In genomic region chr20:37366749-37367148, GRCh38 we compare ENCODE assay signal across 13 cellular contexts. TPM values are rescaled to one million over a fixed set of nuclear protein-coding genes. Genes with fewer than 3 reads are reported as not detected.
A peak's percentile ranks its signal among the peaks of the same experiment; 100 is the strongest.
DNase-seq lines count a peak whose midpoint lies in the region; ATAC-seq and TF ChIP-seq lines count a peak whose summit lies in the region.
"Had no signal": no experiment of that assay in that cellular context is flagged by ENCODE, and none has a peak within 500 bp of the region (broad histone marks: within the 10 kb centered on the region; RNA-seq: fewer than 3 reads in every experiment).

No MANE protein-coding gene starts in this region.

- WGBS in hepatocyte (ENCODE audit: low lambda C conversion rate, missing lambda C conversion rate), result 73% methylated on average over 2 of the region's 2 CpGs

- peaks cover 3% of the 10 kb centered on the region for H3K9me3 Mint-ChIP-seq in activated B cell treated with CpG ODN at 0.5 μM for 24 hours
- H3K9me3 Mint-ChIP-seq: activated naive CD4-positive, alpha-beta T cell treated with anti-CD3 and anti-CD28 coated beads, Interleukin-2, amount 50 U/mL, for 24 hours; stimulated activated naive CD8-positive, alpha-beta T cell treated with anti-CD3 and anti-CD28 coated beads, Interleukin-15, amount 100 ng/mL, for 72 hours had no signal

- H3K4me1 Mint-ChIP-seq in activated B cell treated with CpG ODN at 0.5 μM for 24 hours, result peaks cover 49% of the 10 kb centered on the region
- H3K4me1 Mint-ChIP-seq: activated naive CD4-positive, alpha-beta T cell treated with anti-CD3 and anti-CD28 coated beads, Interleukin-2, amount 50 U/mL, for 24 hours had no signal

- intact Hi-C loops in activated B cell treated with CpG ODN at 0.5 μM for 24 hours (cut with micrococcal nuclease), result loop anchor here (1.0 kb wide), 6 partner anchors 18 to 168 kb away; partner anchors contain the start of gene MANBAL

- H3K4me1 ChIP-seq in hepatocyte (ENCODE audit: insufficient read depth), result no peaks in the 10 kb centered on the region

- peaks cover 7% of the 10 kb centered on the region for H3K36me3 ChIP-seq in hepatocyte (replicated peaks; ENCODE audit: insufficient read depth, low read depth)

- H3K27me3 Mint-ChIP-seq in activated B cell treated with CpG ODN at 0.5 μM for 24 hours, result no peaks in the 10 kb centered on the region
- H3K27me3 Mint-ChIP-seq: activated naive CD4-positive, alpha-beta T cell treated with anti-CD3 and anti-CD28 coated beads, Interleukin-2, amount 50 U/mL, for 24 hours; stimulated activated naive CD8-positive, alpha-beta T cell treated with anti-CD3 and anti-CD28 coated beads, Interleukin-15, amount 100 ng/mL, for 72 hours had no signal

- H3K27ac Mint-ChIP-seq in activated B cell treated with CpG ODN at 0.5 μM for 24 hours, result peak overlapping the region; percentile 80
- H3K27ac Mint-ChIP-seq: stimulated activated naive CD8-positive, alpha-beta T cell treated with anti-CD3 and anti-CD28 coated beads, Interleukin-15, amount 100 ng/mL, for 72 hours had no signal

- H3K4me3 Mint-ChIP-seq in activated B cell treated with CpG ODN at 0.5 μM for 24 hours, result peak overlapping the region; percentile 49
- H3K4me3 Mint-ChIP-seq: activated naive CD4-positive, alpha-beta T cell treated with anti-CD3 and anti-CD28 coated beads, Interleukin-2, amount 50 U/mL, for 24 hours; stimulated activated naive CD8-positive, alpha-beta T cell treated with anti-CD3 and anti-CD28 coated beads, Interleukin-15, amount 100 ng/mL, for 72 hours had no signal

- H3K27me3 ChIP-seq in hepatocyte, result no peaks in the 10 kb centered on the region

- ATAC-seq in GM18909 (IDR thresholded peaks at IDR 0.05; ENCODE audit: poor library complexity, unreplicated experiment), result peak; percentile 16
- peak; percentile 15 for ATAC-seq in HG03354 (IDR thresholded peaks at IDR 0.05; ENCODE audit: poor library complexity, severe bottlenecking, unreplicated experiment)
- ATAC-seq in activated B cell treated with CpG ODN at 0.5 μM for 24 hours (ENCODE audit: low read depth), result peak; percentile 25
- ATAC-seq: stimulated activated naive CD8-positive, alpha-beta T cell treated with anti-CD3 and anti-CD28 coated beads, Interleukin-15, amount 100 ng/mL, for 72 hours had no signal

- peaks cover 44% of the 10 kb centered on the region for H4K20me1 ChIP-seq in hepatocyte (ENCODE audit: insufficient read depth, poor library complexity, severe bottlenecking)

- H3K36me3 Mint-ChIP-seq in activated B cell treated with CpG ODN at 0.5 μM for 24 hours (ENCODE audit: low read depth), result peaks cover 18% of the 10 kb centered on the region

- no peak overlapping the region for H3K27ac ChIP-seq in hepatocyte

- H2AFZ ChIP-seq in hepatocyte, result no peak overlapping the region

- H3K9me3 ChIP-seq in hepatocyte (ENCODE audit: low read depth), result no peaks in the 10 kb centered on the region

- TF ChIP-seq CTCF in AG10803 (conservative IDR thresholded peaks at IDR 0.05; ENCODE audit: low read length) (no peak), activated B cell treated with CpG ODN at 0.5 μM for 24 hours (IDR thresholded peaks at IDR 0.05) (no peak), hepatocyte (IDR thresholded peaks at IDR 0.05; ENCODE audit: poor library complexity) (no peak)

- DNase-seq in AG10803 (ENCODE audit: low read depth) (peak; percentile 76), activated B cell treated with CpG ODN at 0.5 μM for 24 hours (no peak), GOT3 (lab: John Stamatoyannopoulos, UW) (no peak), hepatocyte (ENCODE audit: low spot score) (no peak), DMS53 (lab: John Stamatoyannopoulos, UW) (no peak), pons (ENCODE audit: low spot score) (no peak)
- DNase-seq: NCI-H146; NCI-H510A; stimulated activated naive CD8-positive, alpha-beta T cell treated with anti-CD3 and anti-CD28 coated beads, Interleukin-15, amount 100 ng/mL, for 72 hours; T-helper 1 cell had no signal

- POLR2A ChIA-PET in activated B cell treated with CpG ODN at 0.5 μM for 24 hours (lab: Charles Lee), result interaction anchor here (0.7 to 2.6 kb wide), 6 partner anchors 13 to 149 kb away, joined by 3 to 21 read pairs (median 4); partner anchors contain the start of gene SRC

- no peaks in the 10 kb centered on the region for H3K9me2 ChIP-seq in hepatocyte (replicated peaks; ENCODE audit: insufficient read depth)

- no peak overlapping the region for H3K4me3 ChIP-seq in AG10803 (ENCODE audit: low read length)
- no peak overlapping the region for H3K4me3 ChIP-seq in hepatocyte

- no peak overlapping the region for H3K4me2 ChIP-seq in hepatocyte

- peaks cover 80% of the 10 kb centered on the region for H3K79me2 ChIP-seq in hepatocyte

- CTCF ChIA-PET in activated B cell treated with CpG ODN at 0.5 μM for 24 hours (lab: Charles Lee), result interaction anchor here (1.0 to 3.2 kb wide), 5 partner anchors 15 to 172 kb away, joined by 3 to 18 read pairs (median 4); no protein-coding TSS in a partner anchor

RNA-seq across cellular contexts. Expression of gene SRC, which starts 20.8 kb away (rescaled TPM):
- 62.9 and 72.7 TPM in 2 replicates for total RNA-seq in activated B cell treated with CpG ODN at 0.5 μM for 24 hours
- total RNA-seq in hepatocyte, result 45.5 and 69.8 TPM in 2 replicates
- 55.1 and 56.4 TPM in 2 replicates for polyA plus RNA-seq in hepatocyte
